1 cellular context compared by ENCODE assay signal in genomic region chr7:150958603-150959002, GRCh38.
A peak's percentile ranks its signal among the peaks of the same experiment; 100 is the strongest.
TF ChIP-seq lines count a peak whose summit lies in the region.

No MANE protein-coding gene starts in this region.

TF ChIP-seq in K562, 482 proteins besides CTCF, POLR2A, EP300 and RAD21 (continued from another document):
- TF ChIP-seq E2F6 (IDR thresholded peaks at IDR 0.05; ENCODE audit: borderline replicate concordance in 1 of 2, extremely low read depth in 1 of 2, insufficient read depth in 1 of 2, insufficient read length in 1 of 2, low read depth in 1 of 2, low read length in 1 of 2, poor library complexity in 1 of 2, severe bottlenecking in 1 of 2) (peak; percentile 41 to 73), ESRRA (IDR thresholded peaks at IDR 0.05; ENCODE audit: borderline replicate concordance, low read depth) (peak; percentile 53; the same call in 1 of the 2 replicates), ZNF57 (CRISPR knock-in tag; IDR thresholded peaks at IDR 0.05) (no peak), MTA3 (IDR thresholded peaks at IDR 0.05; ENCODE audit: borderline replicate concordance) (no peak), TEAD4 (IDR thresholded peaks at IDR 0.05; ENCODE audit: low read length) (peak; percentile 37; the same call in 1 of the 2 replicates), TEAD4 (CRISPR knock-in tag; IDR thresholded peaks at IDR 0.05; ENCODE audit: borderline replicate concordance) (no peak), ELF2 (CRISPR knock-in tag; IDR thresholded peaks at IDR 0.05) (peak; percentile 71; the same call in 1 of the 2 replicates), MTA2 (IDR thresholded peaks at IDR 0.05; ENCODE audit: low read depth) (0 out of 2 replicates have a peak, but pooled peaks have one; percentile 4), MECOM (CRISPR knock-in tag; IDR thresholded peaks at IDR 0.05) (0 out of 2 replicates have a peak, but pooled peaks have one; percentile 66), KLF16 (IDR thresholded peaks at IDR 0.05) (no peak), ARID3B (CRISPR knock-in tag; IDR thresholded peaks at IDR 0.05; ENCODE audit: borderline replicate concordance) (peak; percentile 68; the same call in 1 of the 2 replicates), CBFA2T3 (IDR thresholded peaks at IDR 0.05) (0 out of 2 replicates have a peak, but pooled peaks have one; percentile 11), ATF2 (CRISPR knock-in tag; IDR thresholded peaks at IDR 0.05) (no peak), MCM5 (IDR thresholded peaks at IDR 0.05; ENCODE audit: low read depth) (no peak), MBD1 (CRISPR knock-in tag; IDR thresholded peaks at IDR 0.05) (no peak), ZNF75A (CRISPR knock-in tag; IDR thresholded peaks at IDR 0.05) (0 out of 2 replicates have a peak, but pooled peaks have one; percentile 56), ZFP1 (CRISPR knock-in tag; IDR thresholded peaks at IDR 0.05) (peak; percentile 51), TEAD1 (CRISPR knock-in tag; IDR thresholded peaks at IDR 0.05) (peak in 1 of 2 experiments; percentile 75; a peak in 2 of 4 replicates), TCFL5 (CRISPR knock-in tag; conservative IDR thresholded peaks at IDR 0.05) (peak; percentile 17; the same call in 1 of the 2 replicates), ERF (CRISPR knock-in tag; IDR thresholded peaks at IDR 0.05) (peak; percentile 77), ZBTB17 (CRISPR knock-in tag; IDR thresholded peaks at IDR 0.05) (peak; percentile 68), BCL6 (CRISPR knock-in tag; IDR thresholded peaks at IDR 0.05) (peak; percentile 71; the same call in 1 of the 2 replicates), BHLHE40 (IDR thresholded peaks at IDR 0.05; ENCODE audit: low read length) (peak; percentile 29; the same call in 1 of the 2 replicates), MAZ (CRISPR knock-in tag; conservative IDR thresholded peaks at IDR 0.05 in 1 of 2, IDR thresholded peaks at IDR 0.05 in 1 of 2) (peak in 1 of 2 experiments; percentile 50; a peak in 2 of 4 replicates), ZNF408 (CRISPR knock-in tag; IDR thresholded peaks at IDR 0.05; ENCODE audit: low read depth) (0 out of 2 replicates have a peak, but pooled peaks have one; percentile 41), HMGXB4 (CRISPR knock-in tag; IDR thresholded peaks at IDR 0.05) (no peak), ZBTB34 (CRISPR knock-in tag; IDR thresholded peaks at IDR 0.05) (no peak), MXI1 (IDR thresholded peaks at IDR 0.05; ENCODE audit: low read depth, low read length) (no peak), MEIS2 (IDR thresholded peaks at IDR 0.05; ENCODE audit: partially characterized antibody) (peak; percentile 98), ATF4 (CRISPR knock-in tag; IDR thresholded peaks at IDR 0.05) (peak; percentile 66), LCOR (CRISPR knock-in tag; IDR thresholded peaks at IDR 0.05) (0 out of 2 replicates have a peak, but pooled peaks have one; percentile 30), ZFPM2 (CRISPR knock-in tag; IDR thresholded peaks at IDR 0.05) (no peak), ZBTB2 (IDR thresholded peaks at IDR 0.05) (peak; percentile 60; the same call in 1 of the 2 replicates), CBX3 (IDR thresholded peaks at IDR 0.05; ENCODE audit: borderline replicate concordance in 1 of 2, low read length in 2 of 2) (peak in 1 of 2 experiments; percentile 54; a peak in 1 of 3 replicates)
- TF ChIP-seq, protein P1, sequence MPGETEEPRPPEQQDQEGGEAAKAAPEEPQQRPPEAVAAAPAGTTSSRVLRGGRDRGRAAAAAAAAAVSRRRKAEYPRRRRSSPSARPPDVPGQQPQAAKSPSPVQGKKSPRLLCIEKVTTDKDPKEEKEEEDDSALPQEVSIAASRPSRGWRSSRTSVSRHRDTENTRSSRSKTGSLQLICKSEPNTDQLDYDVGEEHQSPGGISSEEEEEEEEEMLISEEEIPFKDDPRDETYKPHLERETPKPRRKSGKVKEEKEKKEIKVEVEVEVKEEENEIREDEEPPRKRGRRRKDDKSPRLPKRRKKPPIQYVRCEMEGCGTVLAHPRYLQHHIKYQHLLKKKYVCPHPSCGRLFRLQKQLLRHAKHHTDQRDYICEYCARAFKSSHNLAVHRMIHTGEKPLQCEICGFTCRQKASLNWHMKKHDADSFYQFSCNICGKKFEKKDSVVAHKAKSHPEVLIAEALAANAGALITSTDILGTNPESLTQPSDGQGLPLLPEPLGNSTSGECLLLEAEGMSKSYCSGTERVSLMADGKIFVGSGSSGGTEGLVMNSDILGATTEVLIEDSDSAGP (CRISPR knock-in tag; IDR thresholded peaks at IDR 0.05): no peak
TF ChIP-seq in K562: peak in this region for 73.
